In the genomic region with DNA sequence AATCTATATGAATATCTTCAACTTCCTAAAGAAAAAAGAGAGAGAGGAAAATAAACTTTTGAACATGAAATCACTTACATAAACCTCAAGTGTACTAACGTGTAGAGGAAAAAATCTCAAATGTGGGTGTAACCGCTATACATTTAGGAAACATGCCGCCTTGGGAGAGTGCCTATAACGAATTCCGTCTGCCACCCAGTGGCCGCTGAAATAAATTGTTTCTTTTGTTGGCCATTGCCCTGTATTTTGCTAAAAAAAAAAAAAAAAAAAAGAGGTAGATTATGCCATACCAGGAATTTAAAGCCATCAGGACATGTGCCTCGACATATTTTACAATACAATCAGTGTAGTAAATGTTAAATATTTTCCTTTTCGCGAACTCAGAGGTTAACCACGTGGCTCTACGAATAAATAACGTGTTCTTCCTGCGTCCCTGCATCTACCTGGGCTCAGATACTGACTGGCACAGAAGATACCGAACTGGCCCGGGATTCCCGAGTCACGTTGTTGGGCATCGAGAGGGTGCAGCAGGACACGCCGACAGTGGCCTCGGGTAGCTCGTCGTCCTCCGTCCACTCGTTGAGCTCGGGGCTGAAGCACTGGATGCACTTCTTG, we compare ENCODE assay signal across 7 cellular contexts. TPM values are rescaled to one million over a fixed set of nuclear protein-coding genes. Genes with fewer than 3 reads are reported as not detected.
DNase-seq lines count a peak whose midpoint lies in the region; ATAC-seq, FAIRE-seq and TF ChIP-seq lines count a peak whose summit lies in the region.

No MANE protein-coding gene starts in this region.

- TF ChIP-seq POLR2A in HepG2 (IDR thresholded peaks at IDR 0.05; ENCODE audit: insufficient read depth in 1 of 2, low read depth in 2 of 2, low read length in 2 of 2) = no peak

- BruUV-seq in HepG2 (replicated peaks; lab: Mats Ljungman, UMichigan) = no TSS peak

- TF ChIP-seq CTCF in GM13977 (IDR thresholded peaks at IDR 0.05; ENCODE audit: extremely low read depth, insufficient read depth, missing control alignments) (peak; percentile 47), coronary artery (IDR thresholded peaks at IDR 0.05) (no peak), HepG2 (CRISPR knock-in tag; IDR thresholded peaks at IDR 0.05) (peak; percentile 69)

- H3K9me3 ChIP-seq in HepG2 (ENCODE audit: low read length) = no peaks in the 10 kb centered on the region

- intact Hi-C loops in HepG2 (cut with micrococcal nuclease; ENCODE audit: unreplicated experiment) = loop anchor here (1.0 to 2.0 kb wide), 5 partner anchors 36 to 158 kb away; no protein-coding TSS in a partner anchor

- H3K4me3 ChIP-seq in coronary artery = peak overlapping the region; percentile 75
- H3K4me3 ChIP-seq in HepG2 (replicated peaks in 1 of 3; ENCODE audit: insufficient read depth in 1 of 3, low read depth in 2 of 3, low read length in 3 of 3) = peak overlapping the region; percentile 65 to 84 (median 73)

- H3K27me3 ChIP-seq in HepG2 (ENCODE audit: control insufficient read depth in 1 of 2, insufficient read depth in 2 of 2, low read length in 2 of 2) = no peaks in the 10 kb centered on the region; a peak in 1 of 5 replicates

- peak overlapping the region; percentile 100 for H3K4me2 ChIP-seq in HepG2 (ENCODE audit: low read depth, low read length)

- FAIRE-seq in HepG2 (lab: Jason Lieb, UNC) = peak; percentile 55

- DNase-seq in GM13977 (ENCODE audit: low spot score) (peak; percentile 44), NCI-H345 (lab: John Stamatoyannopoulos, UW) (peak; percentile 82), coronary artery (ENCODE audit: low spot score) (no peak), HepG2 (ENCODE audit: low spot score) (peak; percentile 89)
- DNase-seq in activated CD4-positive, CD25-positive, alpha-beta regulatory T cell treated with anti-CD3 and anti-CD28 coated beads, Interleukin-2, amount 50 U/mL, for 72 hours = peak; percentile 51
- DNase-seq in stimulated activated CD4-positive, alpha-beta T cell treated with anti-CD3 and anti-CD28 coated beads, Interleukin-4, amount 100 ng/mL, for 1 hour = peak; percentile 67

- peak overlapping the region; percentile 79 for H2AFZ ChIP-seq in HepG2 (ENCODE audit: low read length)

- H3K27ac ChIP-seq in coronary artery = no peak overlapping the region
- peak overlapping the region; percentile 85 for H3K27ac ChIP-seq in HepG2 (ENCODE audit: extremely low read length, insufficient read depth, low read length)

- H3K79me2 ChIP-seq in HepG2 (ENCODE audit: insufficient read depth, low read length) = no peaks in the 10 kb centered on the region

- no peaks in the 10 kb centered on the region for H4K20me1 ChIP-seq in HepG2 (ENCODE audit: insufficient read depth, low read length)

- H3K4me1 ChIP-seq in HepG2 (ENCODE audit: insufficient read depth, low read length) = peaks cover 27% of the 10 kb centered on the region

- H3K9ac ChIP-seq in HepG2 (ENCODE audit: insufficient read depth, low read depth, low read length) = peak overlapping the region; percentile 79

- under 1% methylated on average over 22 of the region's 26 CpGs for WGBS in HepG2 (ENCODE audit: low lambda C conversion rate)

- in situ Hi-C loops in GM13977 (cut with MboI; ENCODE audit: low pct_unique_long_range_greater_than_20kb, low sequenced_read_pairs, unreplicated experiment) (no loop called here), HepG2 (cut with HindIII; ENCODE audit: extremely low pct_ligation_motif_present, low pct_unique_long_range_greater_than_20kb) (loop anchor here (5.0 kb wide), 1 partner anchor 104 kb away; the partner anchor contains the start of gene GCLC)

- POLR2A ChIA-PET in HepG2 (lab: Yijun Ruan, JAX) = interaction anchor here (0.9 to 2.9 kb wide), 17 partner anchors 13 to 158 kb away, joined by 3 to 52 read pairs (median 5); partner anchors contain the start of genes GCLC and LRRC1

- H3K36me3 ChIP-seq in HepG2 (replicated peaks in 1 of 2; ENCODE audit: control insufficient read depth in 1 of 2, insufficient read depth in 2 of 2, low read length in 2 of 2) = no peaks in the 10 kb centered on the region

- CTCF ChIA-PET in HepG2 (lab: Yijun Ruan, JAX; ENCODE audit: low intra/inter-chr PET ratio, low total read pairs) = interaction anchor here (1.5 to 4.2 kb wide), 4 partner anchors 68 to 158 kb away, joined by 4 to 39 read pairs (median 16); partner anchors contain the start of gene GCLC

- no peak for TF ChIP-seq EP300 in HepG2 (IDR thresholded peaks at IDR 0.05; ENCODE audit: low read depth in 2 of 2, low read length in 2 of 2)
- no peak for TF ChIP-seq EP300 in HepG2 (CRISPR knock-in tag; IDR thresholded peaks at IDR 0.05; ENCODE audit: borderline replicate concordance)

- peak; percentile 39 for ATAC-seq in HG03095 (IDR thresholded peaks at IDR 0.05; ENCODE audit: unreplicated experiment)
- peak; percentile 57 for ATAC-seq in HepG2

- TF ChIP-seq RAD21 in HepG2 (CRISPR knock-in tag; IDR thresholded peaks at IDR 0.05) = peak; percentile 62; the same call in 1 of the 2 replicates

TF ChIP-seq in HepG2, 621 proteins besides CTCF, POLR2A, EP300 and RAD21 (continues in another document):
- TF ChIP-seq ZFP91 (CRISPR knock-in tag; IDR thresholded peaks at IDR 0.05; ENCODE audit: borderline replicate concordance) = no peak; the same call in 1 of the 2 replicates
- no peak for TF ChIP-seq ADNP (CRISPR knock-in tag; IDR thresholded peaks at IDR 0.05)
- TF ChIP-seq HNF4A (CRISPR knock-in tag; IDR thresholded peaks at IDR 0.05) = 0 out of 2 replicates have a peak, but pooled peaks have one; percentile 2
- 0 out of 2 replicates have a peak, but pooled peaks have one; percentile 45 for TF ChIP-seq GATAD2A (CRISPR knock-in tag; IDR thresholded peaks at IDR 0.05)
- peak; percentile 94 for TF ChIP-seq ZNF12 (CRISPR knock-in tag; IDR thresholded peaks at IDR 0.05)
- no peak for TF ChIP-seq U2AF1 (optimal IDR thresholded peaks at IDR 0.05; ENCODE audit: low read depth, low read length)
- TF ChIP-seq IKZF4 (CRISPR knock-in tag; IDR thresholded peaks at IDR 0.05; ENCODE audit: borderline replicate concordance, low read depth, not compliant biosample characterization) = no peak
- TF ChIP-seq ZMAT3 (CRISPR knock-in tag; conservative IDR thresholded peaks at IDR 0.05) = no peak
- peak; percentile 17; the same call in 1 of the 2 replicates for TF ChIP-seq ELF3 (CRISPR knock-in tag; IDR thresholded peaks at IDR 0.05)
- no peak for TF ChIP-seq SMAD3 (CRISPR knock-in tag; IDR thresholded peaks at IDR 0.05)
- TF ChIP-seq BORCS8-MEF2B (CRISPR knock-in tag; IDR thresholded peaks at IDR 0.05) = no peak
- TF ChIP-seq, protein P1, sequence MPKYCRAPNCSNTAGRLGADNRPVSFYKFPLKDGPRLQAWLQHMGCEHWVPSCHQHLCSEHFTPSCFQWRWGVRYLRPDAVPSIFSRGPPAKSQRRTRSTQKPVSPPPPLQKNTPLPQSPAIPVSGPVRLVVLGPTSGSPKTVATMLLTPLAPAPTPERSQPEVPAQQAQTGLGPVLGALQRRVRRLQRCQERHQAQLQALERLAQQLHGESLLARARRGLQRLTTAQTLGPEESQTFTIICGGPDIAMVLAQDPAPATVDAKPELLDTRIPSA (CRISPR knock-in tag; IDR thresholded peaks at IDR 0.05; ENCODE audit: borderline replicate concordance) = no peak
- no peak for TF ChIP-seq ZNF235 (CRISPR knock-in tag; IDR thresholded peaks at IDR 0.05; ENCODE audit: borderline replicate concordance)

RNA-seq across cellular contexts. Expression of gene KLHL31, which starts 14.3 kb away (rescaled TPM):
- 0.14 and 0.31 TPM in 2 replicates for total RNA-seq in HepG2 (2016; rRNA removed; fragmentation: Illumina TruSeq; extraction: Trizol)
- total RNA-seq in HepG2 (2016; cell fraction: cytosol; rRNA removed; fragmentation: Illumina TruSeq; extraction: Trizol; ENCODE audit: low read depth) = 0.09 and 0.10 TPM in 2 replicates
- total RNA-seq in HepG2 (2016; cell fraction: insoluble cytoplasmic fraction; rRNA removed; fragmentation: Illumina TruSeq; extraction: Trizol) = 0.16 and 0.39 TPM in 2 replicates
- total RNA-seq in HepG2 (2016; cell fraction: membrane; rRNA removed; fragmentation: Illumina TruSeq; extraction: Trizol) = 0.12 and 0.21 TPM in 2 replicates
- 1.1 and 1.2 TPM in 2 replicates for total RNA-seq in HepG2 (2016; cell fraction: nucleus; rRNA removed; fragmentation: Illumina TruSeq; extraction: Trizol)
- polyA plus RNA-seq in HepG2 (2011; rRNA removed) = 0.13 and 0.22 TPM in 2 replicates
- polyA plus RNA-seq in HepG2 (2011; cell fraction: cytosol; rRNA removed) = 0.05 and 0.10 TPM in 2 replicates
- 1.2 and 1.5 TPM in 2 replicates for polyA plus RNA-seq in HepG2 (2011; cell fraction: nucleus; rRNA removed)
- polyA plus RNA-seq in HepG2 (2012) = 0.63 and 1.1 TPM in 2 replicates
- 0.03 TPM in 2 replicates for polyA plus RNA-seq in HepG2 (2016; cell fraction: cytosol; fragmentation: Illumina TruSeq; extraction: Trizol; ENCODE audit: low read depth)
- 0.10 and 0.11 TPM in 2 replicates for polyA plus RNA-seq in HepG2 (2016; cell fraction: insoluble cytoplasmic fraction; fragmentation: Illumina TruSeq; extraction: Trizol; ENCODE audit: low read depth)
- polyA plus RNA-seq in HepG2 (2016; cell fraction: membrane; fragmentation: Illumina TruSeq; extraction: Trizol; ENCODE audit: low read depth) = 0.09 and 0.15 TPM in 2 replicates
- 0.93 and 0.99 TPM in 2 replicates for polyA plus RNA-seq in HepG2 (2016; cell fraction: nucleus; fragmentation: Illumina TruSeq; extraction: Trizol; ENCODE audit: insufficient read depth, low read depth)
- 0.07 and 0.28 TPM in 2 replicates for polyA minus RNA-seq in HepG2 (2011; rRNA and poly(A)+ RNA removed; ENCODE audit: low replicate concordance)
- polyA minus RNA-seq in HepG2 (2011; cell fraction: cytosol; rRNA and poly(A)+ RNA removed) = 0.35 TPM in 1 of 2 replicates, not detected in the other
- 0.99 and 1.5 TPM in 2 replicates for polyA minus RNA-seq in HepG2 (2011; cell fraction: nucleus; rRNA and poly(A)+ RNA removed)
